10 cellular contexts compared by ENCODE assay signal in the genomic region with DNA sequence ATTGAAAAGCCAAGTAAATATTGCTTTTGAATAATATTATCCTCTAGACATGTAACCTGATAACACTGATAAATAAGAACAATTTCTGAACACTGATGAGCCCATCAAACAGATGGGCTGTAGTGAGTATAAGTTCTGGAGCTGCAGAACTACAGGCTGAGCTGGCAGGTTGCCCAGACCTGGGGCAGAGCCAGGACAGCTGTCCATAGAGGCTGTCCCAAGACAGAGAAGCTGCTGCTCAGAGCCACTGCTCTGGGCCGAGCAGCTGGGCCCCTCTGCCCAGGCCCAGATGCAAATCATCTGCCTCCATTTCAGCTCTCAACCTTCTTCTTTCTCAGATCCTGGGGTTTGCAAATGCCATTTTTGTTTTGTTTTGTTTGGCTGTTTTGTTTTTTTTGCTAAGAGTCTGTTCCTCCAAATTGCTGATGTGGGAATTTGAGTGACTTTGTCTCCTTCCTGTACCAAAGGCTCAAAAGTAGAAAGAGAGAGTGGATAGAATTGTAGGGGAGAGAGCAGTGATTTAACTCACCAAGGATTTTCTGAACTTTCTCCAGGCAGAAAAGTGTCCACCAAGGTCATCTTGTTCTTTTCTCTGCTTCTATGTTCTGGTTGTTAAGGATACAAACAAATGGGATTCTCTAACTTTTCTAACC. TPM values are rescaled to one million over a fixed set of nuclear protein-coding genes. Genes with fewer than 3 reads are reported as not detected.
DNase-seq lines count a peak whose midpoint lies in the region; ATAC-seq, FAIRE-seq and TF ChIP-seq lines count a peak whose summit lies in the region.
"Had no signal": no experiment of that assay in that cellular context is flagged by ENCODE, and none has a peak within 500 bp of the region (broad histone marks: within the 10 kb centered on the region; RNA-seq: fewer than 3 reads in every experiment).

No MANE protein-coding gene starts in this region.

- H3K4me3 ChIP-seq in epithelial cell of esophagus (ENCODE audit: low read length) (no peak overlapping the region), pancreas (no peak overlapping the region)
- H3K4me3 ChIP-seq: thoracic aorta had no signal

- H3K4me1 Mint-ChIP-seq in immature natural killer cell = peaks cover 48 to 54% of the 10 kb centered on the region in 2 donors

- ATAC-seq in pancreas (peak in 3 of 4 donors; percentile 55 to 59 (median 56)), HG03159 (IDR thresholded peaks at IDR 0.05; ENCODE audit: unreplicated experiment) (no peak), HG03095 (IDR thresholded peaks at IDR 0.05; ENCODE audit: unreplicated experiment) (no peak)

- no peaks in the 10 kb centered on the region for H3K4me1 ChIP-seq in pancreas

- H3K27me3 ChIP-seq in pancreas = no peaks in the 10 kb centered on the region

- H3K9me3 Mint-ChIP-seq in immature natural killer cell = no peaks in the 10 kb centered on the region

- intact Hi-C loops in pancreas (cut with DNase I) = no loop called here

- no peaks in the 10 kb centered on the region for H3K36me3 ChIP-seq in pancreas
- H3K36me3 ChIP-seq: thoracic aorta had no signal

- H3K4me3 Mint-ChIP-seq in immature natural killer cell = no peak overlapping the region

- no peak for FAIRE-seq in pancreas (lab: Jason Lieb, UNC)

- no peaks in the 10 kb centered on the region for H3K9me3 ChIP-seq in pancreas
- H3K9me3 ChIP-seq: thoracic aorta had no signal

- H3K27ac ChIP-seq in pancreas = no peak overlapping the region
- H3K27ac ChIP-seq: KMS-11, thoracic aorta had no signal

- peak; percentile 77 for DNase-seq in NCI-H748 (lab: John Stamatoyannopoulos, UW; ENCODE audit: unreplicated experiment)
- no peak for DNase-seq in NCI-H748 treated with DMSO at 0.1 percent for 48 hours (lab: John Stamatoyannopoulos, UW)
- peak; percentile 92 for DNase-seq in NCI-H69 (lab: John Stamatoyannopoulos, UW)
- peak; percentile 17 for DNase-seq in epithelial cell of esophagus (ENCODE audit: low read depth)
- DNase-seq in pancreas = peak; percentile 16 to 83 (median 48)
- DNase-seq in immature natural killer cell = no peak

- TF ChIP-seq CTCF in epithelial cell of esophagus (IDR thresholded peaks at IDR 0.05; ENCODE audit: insufficient read depth, low read depth, low read length, missing control alignments) (no peak), pancreas (IDR thresholded peaks at IDR 0.05) (no peak)

- H3K36me3 Mint-ChIP-seq in immature natural killer cell = peaks cover 0 to 7% (median 0%) of the 10 kb centered on the region in 3 donors

- peak overlapping the region in 1 of 6 donors; percentile 56 for H3K27ac Mint-ChIP-seq in immature natural killer cell

- WGBS in pancreas, 2 donors = 16 to 33% methylated on average over 1 of the region's 1 CpG

- H3K27me3 Mint-ChIP-seq in immature natural killer cell (ENCODE audit: low read depth in 3 of 3) = peaks cover 3 to 5% (median 3%) of the 10 kb centered on the region in 3 donors

RNA-seq across cellular contexts. Expression of a gene that starts 4.0 kb away (rescaled TPM):
- under 1 TPM; 0.14 to 0.60 (median 0.35) TPM for total RNA-seq in pancreas
- under 1 TPM; 0.08 to 0.14 TPM for polyA plus RNA-seq in pancreas
- polyA plus RNA-seq in immature natural killer cell = 10 to 100 TPM; 29.5 to 65.7 (median 33.1) TPM

RNA-seq across cellular contexts. Expression of a gene that starts 31.2 kb away (rescaled TPM):
- total RNA-seq in pancreas = not detected
- under 1 TPM in 1 of 2 donors, not detected in 1; 0.02 TPM for polyA plus RNA-seq in pancreas
- not detected for polyA plus RNA-seq in immature natural killer cell
- total RNA-seq: thoracic aorta had no signal

Comparison
In these comparisons a context has a peak if more than half of its experiments do, and no peak if none do; other contexts are left out.
1. DNase-seq: peak in NCI-H748 (single experiment), NCI-H69 (single experiment), epithelial cell of esophagus (single experiment) and pancreas (6 of 6); none in NCI-H748 treated with DMSO at 0.1 percent for 48 hours (single experiment) and immature natural killer cell (0 of 3).
2. ATAC-seq: peak in pancreas (3 of 4); none in HG03159 (single experiment) and HG03095 (single experiment).
3. RNA of a gene that starts 4.0 kb away (polyA plus RNA-seq): 29.5 to 65.7 TPM in immature natural killer cell; 0.08 to 0.14 TPM in pancreas; every median in the first group is over 10 times any median in the second.